Comparison of ENCODE assay signal across 1 cellular context in genomic region chr7:41870505-41871138, GRCh38.
TF ChIP-seq lines count a peak whose summit lies in the region.

No MANE protein-coding gene starts in this region.

TF ChIP-seq in GM12878, 131 proteins besides CTCF, POLR2A, EP300 and RAD21 (continued from another document):
- TF ChIP-seq, protein P1, sequence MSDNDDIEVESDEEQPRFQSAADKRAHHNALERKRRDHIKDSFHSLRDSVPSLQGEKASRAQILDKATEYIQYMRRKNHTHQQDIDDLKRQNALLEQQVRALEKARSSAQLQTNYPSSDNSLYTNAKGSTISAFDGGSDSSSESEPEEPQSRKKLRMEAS (IDR thresholded peaks at IDR 0.05; ENCODE audit: low read depth, low read length), result no peak
- TF ChIP-seq TARDBP (IDR thresholded peaks at IDR 0.05; ENCODE audit: borderline replicate concordance), result no peak
- no peak for TF ChIP-seq MEF2B (IDR thresholded peaks at IDR 0.05; ENCODE audit: partially characterized antibody, poor library complexity, severe bottlenecking)
